8 cellular contexts compared by ENCODE assay signal in genomic region chr11:57792060-57792541, GRCh38. TPM values are rescaled to one million over a fixed set of nuclear protein-coding genes. Genes with fewer than 3 reads are reported as not detected.
DNase-seq lines count a peak whose midpoint lies in the region; ATAC-seq and TF ChIP-seq lines count a peak whose summit lies in the region.

No MANE protein-coding gene starts in this region.

- H2AFZ ChIP-seq in OCI-LY3 (ENCODE audit: low read depth, low read length) = no peak overlapping the region

- peaks cover 17% of the 10 kb centered on the region for H3K4me1 Mint-ChIP-seq in activated T-helper 17 cell treated with anti-CD3 and anti-CD28 coated beads, Interleukin-2, amount 50 U/mL, for 72 hours

- H3K9me3 ChIP-seq in OCI-LY3 (ENCODE audit: insufficient read depth, low read length) = no peaks in the 10 kb centered on the region

- H3K36me3 ChIP-seq in OCI-LY3 (replicated peaks; ENCODE audit: low read depth, low read length) = no peaks in the 10 kb centered on the region

- peaks cover 29% of the 10 kb centered on the region for H3K4me1 ChIP-seq in OCI-LY3 (ENCODE audit: low read length)

- H3K4me3 ChIP-seq in OCI-LY3 (ENCODE audit: low read length) = no peak overlapping the region

- H3K9ac ChIP-seq in OCI-LY3 (ENCODE audit: low read length) = no peak overlapping the region

- H3K27ac Mint-ChIP-seq in activated T-helper 17 cell treated with anti-CD3 and anti-CD28 coated beads, Interleukin-2, amount 50 U/mL, for 72 hours = peak overlapping the region; percentile 79

- peak; percentile 82 for DNase-seq in GM10248 (ENCODE audit: extremely low spot score)
- DNase-seq in cardiac septum (ENCODE audit: low spot score) = peak; percentile 90
- peak; percentile 55 to 73 for DNase-seq in stimulated activated CD4-positive, alpha-beta T cell treated with anti-CD3 and anti-CD28 coated beads, Interleukin-1b, Interleukin-23, amount 100 ng/mL, for 1 hour (ENCODE audit: low read depth in 2 of 2)
- no peak for DNase-seq in NCI-H1092 treated with DMSO at 0.1 percent for 48 hours (lab: John Stamatoyannopoulos, UW)
- no peak for DNase-seq in NCI-H748 treated with DMSO at 0.1 percent for 48 hours (lab: John Stamatoyannopoulos, UW)

- peak overlapping the region; percentile 73 for H3K4me3 Mint-ChIP-seq in activated T-helper 17 cell treated with anti-CD3 and anti-CD28 coated beads, Interleukin-2, amount 50 U/mL, for 72 hours

- H3K27me3 ChIP-seq in OCI-LY3 (ENCODE audit: low read depth, low read length) = no peaks in the 10 kb centered on the region

- H3K36me3 Mint-ChIP-seq in activated T-helper 17 cell treated with anti-CD3 and anti-CD28 coated beads, Interleukin-2, amount 50 U/mL, for 72 hours (ENCODE audit: low read depth) = peaks cover 19% of the 10 kb centered on the region

- no peaks in the 10 kb centered on the region for H4K20me1 ChIP-seq in OCI-LY3 (ENCODE audit: insufficient read depth, low read length)

- intact Hi-C loops in cardiac septum (cut with DNase I) = loop anchor here (2.0 kb wide), 1 partner anchor 13 kb away; no protein-coding TSS in a partner anchor

- H3K27me3 Mint-ChIP-seq in activated T-helper 17 cell treated with anti-CD3 and anti-CD28 coated beads, Interleukin-2, amount 50 U/mL, for 72 hours = no peaks in the 10 kb centered on the region

- H3K27ac ChIP-seq in OCI-LY3 (ENCODE audit: low read length) = no peak overlapping the region

- no peaks in the 10 kb centered on the region for H3K9me3 Mint-ChIP-seq in activated T-helper 17 cell treated with anti-CD3 and anti-CD28 coated beads, Interleukin-2, amount 50 U/mL, for 72 hours

- H3K79me2 ChIP-seq in OCI-LY3 (ENCODE audit: low read length) = no peaks in the 10 kb centered on the region

- peak; percentile 59 for ATAC-seq in HG02571 (IDR thresholded peaks at IDR 0.05; ENCODE audit: unreplicated experiment)
- peak; percentile 96 for ATAC-seq in activated T-helper 17 cell treated with anti-CD3 and anti-CD28 coated beads, Interleukin-2, amount 50 U/mL, for 72 hours (replicated peaks)

- POLR2A ChIA-PET in GM10248 (lab: Yijun Ruan, JAX) = no interaction called here

- TF ChIP-seq CTCF in GM10248 (IDR thresholded peaks at IDR 0.05; ENCODE audit: control extremely low read depth, extremely low read depth, low read depth, missing control alignments) = no peak
- no peak for TF ChIP-seq CTCF in OCI-LY3 (IDR thresholded peaks at IDR 0.05; ENCODE audit: low read depth, low read length)

- peak overlapping the region; percentile 20; the same call in 1 of the 2 replicates for H3K4me2 ChIP-seq in OCI-LY3 (ENCODE audit: low read length)

- CTCF ChIA-PET in GM10248 (lab: Yijun Ruan, JAX) = interaction anchor here (1.1 to 2.0 kb wide), 5 partner anchors 9 to 41 kb away, joined by 3 to 6 read pairs (median 5); partner anchors contain the start of gene BTBD18

RNA-seq across cellular contexts. Expression of gene CTNND1, which starts 30.5 kb away (rescaled TPM):
- 10 to 100 TPM in 1 of 2 donors, 1 to 10 TPM in 1; 4.6 to 12.5 TPM for total RNA-seq in activated T-helper 17 cell treated with anti-CD3 and anti-CD28 coated beads, Interleukin-2, amount 50 U/mL, for 72 hours
- 73.8 TPM for total RNA-seq in cardiac septum

RNA-seq across cellular contexts. Expression of gene BTBD18, which starts 40.5 kb away (rescaled TPM):
- not detected for total RNA-seq in activated T-helper 17 cell treated with anti-CD3 and anti-CD28 coated beads, Interleukin-2, amount 50 U/mL, for 72 hours
- not detected for total RNA-seq in cardiac septum

RNA-seq across cellular contexts. Expression of gene SELENOH, which starts 50.8 kb away (rescaled TPM):
- total RNA-seq in activated T-helper 17 cell treated with anti-CD3 and anti-CD28 coated beads, Interleukin-2, amount 50 U/mL, for 72 hours = 100 to 1,000 TPM; 149 to 175 TPM
- 85.5 TPM for total RNA-seq in cardiac septum

Comparison
In these comparisons a context has a peak if more than half of its experiments do, and no peak if none do; other contexts are left out.
1. DNase-seq: peak in GM10248 (single experiment), cardiac septum (single experiment) and stimulated activated CD4-positive, alpha-beta T cell treated with anti-CD3 and anti-CD28 coated beads, Interleukin-1b, Interleukin-23, amount 100 ng/mL, for 1 hour (2 of 2); none in NCI-H1092 treated with DMSO at 0.1 percent for 48 hours (single experiment) and NCI-H748 treated with DMSO at 0.1 percent for 48 hours (single experiment).